In genomic region chr3:25665646-25666136, GRCh38 we compare ENCODE assay signal across 8 cellular contexts. TPM values are rescaled to one million over a fixed set of nuclear protein-coding genes. Genes with fewer than 3 reads are reported as not detected.
DNase-seq lines count a peak whose midpoint lies in the region; ATAC-seq and TF ChIP-seq lines count a peak whose summit lies in the region.

No MANE protein-coding gene starts in this region.

- POLR2A ChIA-PET in PC-9 (lab: Charles Lee; ENCODE audit: unreplicated experiment): interaction anchor here (0.7 kb wide), 2 partner anchors 20 to 1427 kb away, joined by 3 read pairs; no protein-coding TSS in a partner anchor
- POLR2A ChIA-PET in RWPE1 (lab: Yijun Ruan, JAX; ENCODE audit: low non-redundant PET): no interaction called here

- no peak overlapping the region for H3K27ac ChIP-seq in PC-9
- H3K27ac ChIP-seq in rectal smooth muscle tissue (ENCODE audit: low read depth, low read length): peak overlapping the region; percentile 96
- no peak overlapping the region; the same call in 1 of the 2 replicates for H3K27ac ChIP-seq in RWPE1

- no peak overlapping the region for H3K9ac ChIP-seq in rectal smooth muscle tissue (ENCODE audit: low read length)

- peaks cover 33% of the 10 kb centered on the region for H3K79me2 ChIP-seq in PC-9 (ENCODE audit: low read depth)

- H3K4me1 ChIP-seq in PC-9 (replicated peaks; ENCODE audit: insufficient read depth): peaks cover 17% of the 10 kb centered on the region
- H3K4me1 ChIP-seq in rectal smooth muscle tissue (ENCODE audit: control insufficient read depth, insufficient read depth, low read length): peaks cover 9% of the 10 kb centered on the region

- H3K9me2 ChIP-seq in PC-9 (ENCODE audit: insufficient read depth): no peaks in the 10 kb centered on the region

- no peaks in the 10 kb centered on the region for H3K36me3 ChIP-seq in PC-9 (ENCODE audit: low read depth)
- no peaks in the 10 kb centered on the region for H3K36me3 ChIP-seq in rectal smooth muscle tissue (ENCODE audit: control insufficient read depth, insufficient read depth, low read length)

- H3K4me3 ChIP-seq in GM12865 (ENCODE audit: low read depth, low read length) (peak overlapping the region; percentile 82), PC-9 (peak overlapping the region; percentile 89), epithelial cell of proximal tubule (ENCODE audit: low read depth, low read length) (peak overlapping the region; percentile 72), rectal smooth muscle tissue (ENCODE audit: low read length) (peak overlapping the region; percentile 92)

- CTCF ChIA-PET in PC-9 (lab: Charles Lee) (interaction anchor here (0.6 kb wide), 1 partner anchor 8 kb away, joined by 3 read pairs; no protein-coding TSS in a partner anchor), RWPE1 (lab: Yijun Ruan, JAX) (no interaction called here)

- H3K4me2 ChIP-seq in PC-9: peak overlapping the region; percentile 76

- intact Hi-C loops in PC-9 (cut with micrococcal nuclease; ENCODE audit: unreplicated experiment): loop anchor here (2.0 kb wide), 1 partner anchor 117 kb away; the partner anchor contains the start of gene NGLY1

- H3K27me3 ChIP-seq in PC-9 (ENCODE audit: insufficient read depth, low read depth) (no peaks in the 10 kb centered on the region), rectal smooth muscle tissue (ENCODE audit: control insufficient read depth, insufficient read depth, low read length) (no peaks in the 10 kb centered on the region)

- no TSS peak for BruUV-seq in PC-9 (replicated peaks; lab: Mats Ljungman, UMichigan)

- ATAC-seq in GM18519 (IDR thresholded peaks at IDR 0.05; ENCODE audit: low FRiP score, unreplicated experiment): no peak

- no peaks in the 10 kb centered on the region for H3K9me3 ChIP-seq in PC-9 (ENCODE audit: insufficient read depth, low read depth)

- DNase-seq in GM12865 (ENCODE audit: low read depth) (no peak), PC-9 (no peak), epithelial cell of proximal tubule (ENCODE audit: low read depth) (no peak), RWPE1 (ENCODE audit: low spot score) (no peak), NCI-H1048 (lab: John Stamatoyannopoulos, UW) (no peak), SHP77 treated with DMSO at 0.1 percent for 48 hours (lab: John Stamatoyannopoulos, UW) (no peak)

- TF ChIP-seq CTCF in GM12865 (IDR thresholded peaks at IDR 0.05; ENCODE audit: insufficient read depth, low read depth, low read length, missing control alignments): no peak
- no peak for TF ChIP-seq CTCF in PC-9 (conservative IDR thresholded peaks at IDR 0.05)
- no peak for TF ChIP-seq CTCF in epithelial cell of proximal tubule (conservative IDR thresholded peaks at IDR 0.05; ENCODE audit: low read depth, low read length)
- no peak for TF ChIP-seq CTCF in RWPE1 (conservative IDR thresholded peaks at IDR 0.05; ENCODE audit: low read depth)

- peaks cover 15% of the 10 kb centered on the region for H4K20me1 ChIP-seq in PC-9 (ENCODE audit: insufficient read depth)

- peak overlapping the region; percentile 82; the same call in 1 of the 2 replicates for H2AFZ ChIP-seq in PC-9

- H3F3A ChIP-seq in PC-9 (ENCODE audit: insufficient read depth, low read depth): peaks cover 5% of the 10 kb centered on the region; the same call in 1 of the 2 replicates

RNA-seq across cellular contexts. Expression of gene TOP2B, which starts 1.0 kb away (rescaled TPM):
- total RNA-seq in PC-9 (2021) (80.1 and 106 TPM in 2 replicates), epithelial cell of proximal tubule (68.4 and 81.2 TPM in 2 replicates)
